In the genomic region with DNA sequence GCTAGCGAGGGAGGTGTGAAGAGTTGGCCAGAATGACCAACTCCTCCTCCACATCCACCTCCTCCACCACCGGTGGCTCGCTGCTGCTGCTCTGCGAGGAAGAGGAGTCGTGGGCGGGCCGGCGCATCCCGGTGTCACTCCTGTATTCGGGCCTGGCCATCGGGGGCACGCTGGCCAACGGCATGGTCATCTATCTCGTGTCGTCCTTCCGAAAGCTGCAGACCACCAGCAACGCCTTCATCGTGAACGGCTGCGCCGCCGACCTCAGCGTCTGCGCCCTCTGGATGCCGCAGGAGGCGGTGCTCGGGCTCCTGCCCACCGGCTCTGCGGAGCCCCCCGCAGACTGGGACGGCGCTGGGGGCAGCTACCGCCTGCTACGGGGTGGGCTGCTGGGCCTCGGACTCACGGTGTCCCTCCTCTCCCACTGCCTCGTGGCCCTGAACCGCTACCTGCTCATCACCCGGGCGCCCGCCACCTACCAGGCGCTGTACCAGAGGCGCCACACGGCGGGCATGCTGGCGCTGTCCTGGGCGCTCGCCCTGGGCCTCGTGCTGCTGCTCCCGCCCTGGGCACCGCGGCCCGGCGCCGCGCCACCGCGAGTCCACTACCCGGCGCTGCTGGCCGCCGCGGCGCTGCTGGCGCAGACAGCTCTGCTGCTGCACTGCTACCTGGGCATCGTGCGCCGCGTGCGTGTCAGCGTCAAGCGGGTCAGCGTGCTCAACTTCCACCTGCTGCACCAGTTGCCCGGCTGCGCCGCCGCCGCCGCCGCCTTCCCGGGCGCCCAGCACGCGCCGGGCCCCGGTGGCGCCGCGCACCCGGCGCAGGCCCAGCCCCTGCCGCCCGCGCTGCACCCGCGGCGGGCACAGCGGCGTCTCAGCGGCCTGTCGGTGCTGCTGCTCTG, we compare ENCODE assay signal across 8 cellular contexts. TPM values are rescaled to one million over a fixed set of nuclear protein-coding genes. Genes with fewer than 3 reads are reported as not detected.
DNase-seq lines count a peak whose midpoint lies in the region; ATAC-seq and TF ChIP-seq lines count a peak whose summit lies in the region.

No MANE protein-coding gene starts in this region.

- TF ChIP-seq CTCF in GM10248 (IDR thresholded peaks at IDR 0.05; ENCODE audit: control extremely low read depth, extremely low read depth, low read depth, missing control alignments) = no peak
- peak in 4 of 9 donors; percentile 10 to 34 (median 15) for TF ChIP-seq CTCF in heart right ventricle (IDR thresholded peaks at IDR 0.05)

- intact Hi-C loops in heart right ventricle (cut with DNase I) = loop anchor here in 1 of 10 donors (10.0 kb wide), 1 partner anchor 74 kb away; no protein-coding TSS in a partner anchor
- intact Hi-C loops in posterior vena cava (cut with DNase I) = loop anchor here in 1 of 2 donors (5.0 kb wide), 1 partner anchor 473 kb away; no protein-coding TSS in a partner anchor

- peaks cover 6 to 64% (median 55%) of the 10 kb centered on the region in 7 donors for H3K27me3 ChIP-seq in heart right ventricle

- 0 to 1% methylated on average over 86 to 101 of the region's 101 CpGs for WGBS in heart right ventricle, 2 donors

- H3K36me3 ChIP-seq in heart right ventricle = no peaks in the 10 kb centered on the region

- H3K9me3 ChIP-seq in heart right ventricle = no peaks in the 10 kb centered on the region

- POLR2A ChIA-PET in GM10248 (lab: Yijun Ruan, JAX) = no interaction called here

- peaks cover 5 to 34% (median 8%) of the 10 kb centered on the region in 9 donors for H3K4me1 ChIP-seq in heart right ventricle

- CTCF ChIA-PET in GM10248 (lab: Yijun Ruan, JAX) = interaction anchor here (1.4 to 2.1 kb wide), 2 partner anchors 10 to 329 kb away, joined by 3 to 4 read pairs; no protein-coding TSS in a partner anchor

- peak overlapping the region; percentile 30 to 61 (median 51) for H3K4me3 ChIP-seq in heart right ventricle

- peak; percentile 42 to 66 (median 50) for ATAC-seq in heart right ventricle

- H3K27ac ChIP-seq in heart right ventricle = no peak overlapping the region

- peak; percentile 30 for DNase-seq in GM10248 (ENCODE audit: extremely low spot score)
- DNase-seq in NCI-H1105 (lab: John Stamatoyannopoulos, UW) = peak; percentile 37
- peak; percentile 37 for DNase-seq in activated naive CD4-positive, alpha-beta T cell treated with Interleukin-2 at 50 U/mL for 16 hours
- DNase-seq in heart right ventricle = peak in 1 of 2 donors; percentile 34
- peak; percentile 82 for DNase-seq in posterior vena cava (ENCODE audit: low spot score)
- no peak for DNase-seq in dedifferentiated amniotic fluid mesenchymal stem cell (ENCODE audit: extremely low spot score)
- DNase-seq in kidney glomerular epithelial cell (lab: John Stamatoyannopoulos, UW) = no peak
- no peak for DNase-seq in cerebellar nuclear complex (lab: John Stamatoyannopoulos, UW)

RNA-seq across cellular contexts. Expression of gene GPR88, which starts 1.2 kb away (rescaled TPM):
- total RNA-seq in heart right ventricle (under 1 TPM in 4 of 10 donors, not detected in 6; 0.08 to 0.16 (median 0.12) TPM), posterior vena cava (under 1 TPM; 0.28 to 0.43 TPM)
- polyA plus RNA-seq in heart right ventricle = under 1 TPM; 0.06 to 0.22 TPM

Comparison
In these comparisons a context has a peak if more than half of its experiments do, and no peak if none do; other contexts are left out.
1. DNase-seq: peak in GM10248 (single experiment), NCI-H1105 (single experiment), activated naive CD4-positive, alpha-beta T cell treated with Interleukin-2 at 50 U/mL for 16 hours (single experiment) and posterior vena cava (single experiment); none in dedifferentiated amniotic fluid mesenchymal stem cell (single experiment), kidney glomerular epithelial cell (single experiment) and cerebellar nuclear complex (0 of 2).